In the genomic region with DNA sequence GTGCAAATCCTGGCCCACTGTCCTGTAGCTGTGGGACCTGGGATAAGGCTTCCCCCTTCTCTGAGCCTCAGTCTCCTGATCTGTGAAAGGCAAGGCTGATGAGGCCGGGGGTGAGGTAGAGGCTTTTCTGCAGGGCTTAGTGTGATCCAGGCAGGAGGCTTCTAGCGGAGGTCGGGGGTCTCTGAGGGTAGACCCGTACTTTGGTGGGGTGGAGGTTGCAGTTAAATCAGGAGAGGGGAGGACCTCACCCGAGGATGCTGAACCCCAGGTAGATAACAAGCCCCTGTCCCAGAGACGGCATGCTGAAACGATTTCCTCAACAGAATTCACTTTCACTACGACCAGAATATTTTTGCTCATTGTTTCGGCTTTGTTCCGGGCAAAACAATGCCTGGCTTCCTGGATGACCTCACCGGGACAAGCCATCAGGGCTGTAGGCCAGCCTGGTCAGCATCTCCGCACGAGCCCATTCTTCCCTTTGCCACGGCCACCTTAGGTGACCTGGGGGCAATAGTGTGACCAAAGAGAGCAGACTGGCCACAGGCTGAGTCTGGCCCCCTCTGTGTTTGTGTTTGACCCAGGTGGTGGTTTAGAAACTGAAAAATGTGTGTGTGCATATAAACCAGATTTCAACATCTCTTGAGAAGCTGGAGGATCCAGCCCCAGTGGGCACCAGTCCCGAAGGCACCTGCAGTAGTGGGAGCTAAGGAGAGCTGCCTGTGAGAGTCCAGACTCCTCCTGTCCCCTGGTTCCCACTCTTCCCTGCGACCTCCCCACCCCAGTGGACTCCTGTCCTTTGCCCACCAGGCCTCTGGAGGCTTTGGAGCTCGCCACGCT, we compare ENCODE assay signal across 1 cellular context.
TF ChIP-seq lines count a peak whose summit lies in the region.

No MANE protein-coding gene starts in this region.

TF ChIP-seq in H1, 55 proteins besides CTCF, POLR2A, EP300 and RAD21:
- TF ChIP-seq BRCA1 (IDR thresholded peaks at IDR 0.05; ENCODE audit: low read depth, low read length) (no peak), SIX5 (IDR thresholded peaks at IDR 0.05; ENCODE audit: low read depth, low read length) (no peak), HDAC6 (IDR thresholded peaks at IDR 0.05; ENCODE audit: low read depth, low read length) (no peak), SP2 (IDR thresholded peaks at IDR 0.05; ENCODE audit: low read length) (no peak), ATF2 (IDR thresholded peaks at IDR 0.05; ENCODE audit: low read length) (no peak), SP4 (IDR thresholded peaks at IDR 0.05; ENCODE audit: low read length) (no peak), PHF8 (conservative IDR thresholded peaks at IDR 0.05; ENCODE audit: low read depth, low read length) (no peak), TAF1 (IDR thresholded peaks at IDR 0.05; ENCODE audit: low read depth, low read length) (no peak), RFX5 (IDR thresholded peaks at IDR 0.05; ENCODE audit: borderline replicate concordance, low read depth, low read length) (no peak), CBX8 (IDR thresholded peaks at IDR 0.05; ENCODE audit: borderline replicate concordance, low read depth, low read length) (no peak), NANOG (IDR thresholded peaks at IDR 0.05; ENCODE audit: insufficient read depth, low read depth, low read length, poor library complexity, severe bottlenecking) (no peak), POLR2AphosphoS5 (IDR thresholded peaks at IDR 0.05; ENCODE audit: low read depth, low read length) (no peak), TAF7 (optimal IDR thresholded peaks at IDR 0.05; ENCODE audit: borderline replicate concordance, low read depth, low read length) (no peak), GTF2F1 (IDR thresholded peaks at IDR 0.05; ENCODE audit: borderline replicate concordance, low read depth, low read length) (no peak), SP1 (IDR thresholded peaks at IDR 0.05; ENCODE audit: low read depth, low read length) (no peak), RBBP5 (IDR thresholded peaks at IDR 0.05; ENCODE audit: borderline replicate concordance, low read depth, low read length) (no peak), JUN (IDR thresholded peaks at IDR 0.05; ENCODE audit: low read depth, low read length) (no peak), NRF1 (IDR thresholded peaks at IDR 0.05; ENCODE audit: low read depth, low read length) (no peak), KDM1A (IDR thresholded peaks at IDR 0.05; ENCODE audit: borderline replicate concordance, low read length) (no peak), CEBPB (IDR thresholded peaks at IDR 0.05; ENCODE audit: low read depth, low read length) (no peak)
